In genomic region chr2:227655454-227655853, GRCh38 we compare ENCODE assay signal across 11 cellular contexts. TPM values are rescaled to one million over a fixed set of nuclear protein-coding genes. Genes with fewer than 3 reads are reported as not detected.
DNase-seq lines count a peak whose midpoint lies in the region; ATAC-seq, FAIRE-seq and TF ChIP-seq lines count a peak whose summit lies in the region.
"Had no signal": no experiment of that assay in that cellular context is flagged by ENCODE, and none has a peak within 500 bp of the region (broad histone marks: within the 10 kb centered on the region; RNA-seq: fewer than 3 reads in every experiment).

No MANE protein-coding gene starts in this region.

- no peaks in the 10 kb centered on the region for H3K36me3 Mint-ChIP-seq in nephron progenitor cell (ENCODE audit: low read depth)
- H3K36me3 Mint-ChIP-seq: natural killer cell treated with Interleukin-12 subunit alpha and Interleukin-12 subunit beta and Interleukin-15 and Interleukin-18, amount 100 ng/mL, for 72 hours had no signal

- H3K9me3 ChIP-seq in A673 (ENCODE audit: low read depth, low read length, poor library complexity, severe bottlenecking): no peaks in the 10 kb centered on the region
- no peaks in the 10 kb centered on the region for H3K9me3 ChIP-seq in right cardiac atrium (ENCODE audit: control insufficient read depth, low read length)

- H3K4me3 Mint-ChIP-seq in nephron progenitor cell: no peak overlapping the region
- H3K4me3 Mint-ChIP-seq: H9; natural killer cell treated with Interleukin-12 subunit alpha and Interleukin-12 subunit beta and Interleukin-15 and Interleukin-18, amount 100 ng/mL, for 72 hours had no signal

- H3K27me3 ChIP-seq in A673 (replicated peaks; ENCODE audit: insufficient read depth, low read depth, low read length, poor library complexity) (no peaks in the 10 kb centered on the region), right cardiac atrium (ENCODE audit: control insufficient read depth, insufficient read depth) (no peaks in the 10 kb centered on the region)

- peak; percentile 43 for DNase-seq in A673 (ENCODE audit: low spot score)
- peak; percentile 67 for DNase-seq in H4 (ENCODE audit: low spot score)
- DNase-seq in SKM-1 treated with dmso at 0.1 percent for 144 hours (lab: John Stamatoyannopoulos, UW; ENCODE audit: unreplicated experiment): peak; percentile 35
- no peak for DNase-seq in right cardiac atrium
- DNase-seq in nephron progenitor cell: no peak
- no peak for DNase-seq in GOT3 (lab: John Stamatoyannopoulos, UW)
- no peak for DNase-seq in NCI-H1048 (lab: John Stamatoyannopoulos, UW)
- no peak for DNase-seq in frontal cortex (ENCODE audit: low spot score in 2 of 2)
- DNase-seq: H9, NCI-H187 had no signal

- no peaks in the 10 kb centered on the region for H3K36me3 ChIP-seq in A673 (ENCODE audit: insufficient read depth, low read length, poor library complexity, severe bottlenecking)

- no peaks in the 10 kb centered on the region for H3K9me3 Mint-ChIP-seq in nephron progenitor cell
- H3K9me3 Mint-ChIP-seq: H9; natural killer cell treated with Interleukin-12 subunit alpha and Interleukin-12 subunit beta and Interleukin-15 and Interleukin-18, amount 100 ng/mL, for 72 hours had no signal

- whole genome bisulfite sequencing in right cardiac atrium: 29% methylated on average over 1 of the region's 1 CpG

- peak; percentile 83 to 88 for ATAC-seq in right cardiac atrium
- ATAC-seq: natural killer cell treated with Interleukin-12 subunit alpha and Interleukin-12 subunit beta and Interleukin-15 and Interleukin-18, amount 100 ng/mL, for 72 hours had no signal

- no peaks in the 10 kb centered on the region for H3K4me1 Mint-ChIP-seq in nephron progenitor cell
- H3K4me1 Mint-ChIP-seq: H9 had no signal

- peaks cover 4% of the 10 kb centered on the region for H3K27me3 Mint-ChIP-seq in nephron progenitor cell (ENCODE audit: low read depth, poor library complexity)

- H3K27ac ChIP-seq in A673 (ENCODE audit: low read depth, low read length, poor library complexity, severe bottlenecking) (no peak overlapping the region), right cardiac atrium (ENCODE audit: low read length) (no peak overlapping the region)

- CTCF ChIA-PET in A673 (lab: Charles Lee): no interaction called here

- no TSS peak for BruUV-seq in A673 (replicated peaks; lab: Mats Ljungman, UMichigan)

- no peak overlapping the region for H3K4me3 ChIP-seq in A673 (ENCODE audit: low read depth, low read length, poor library complexity, severe bottlenecking)
- no peak overlapping the region for H3K4me3 ChIP-seq in right cardiac atrium (ENCODE audit: low read length)

- FAIRE-seq in frontal cortex (lab: Jason Lieb, UNC): no peak

- no peak overlapping the region for H3K27ac Mint-ChIP-seq in nephron progenitor cell
- H3K27ac Mint-ChIP-seq: H9; natural killer cell treated with Interleukin-12 subunit alpha and Interleukin-12 subunit beta and Interleukin-15 and Interleukin-18, amount 100 ng/mL, for 72 hours had no signal

- intact Hi-C loops in A673 (cut with micrococcal nuclease; ENCODE audit: unreplicated experiment): loop anchor here (1.0 to 5.0 kb wide), 4 partner anchors 173 to 248 kb away; no protein-coding TSS in a partner anchor
- intact Hi-C loops in right cardiac atrium (cut with DNase I): loop anchor here in 3 of 4 donors (5.0 kb wide), 1 partner anchor 112 kb away; no protein-coding TSS in a partner anchor

- H3K4me1 ChIP-seq in A673 (ENCODE audit: insufficient read depth, low read length, poor library complexity, severe bottlenecking) (no peaks in the 10 kb centered on the region), right cardiac atrium (ENCODE audit: control insufficient read depth, insufficient read depth, low read length) (peaks cover 2% of the 10 kb centered on the region)

- POLR2A ChIA-PET in A673 (lab: Charles Lee; ENCODE audit: low non-redundant PET): no interaction called here

- no peak for TF ChIP-seq CTCF in A673 (conservative IDR thresholded peaks at IDR 0.05; ENCODE audit: low read depth, low read length)
- no peak for TF ChIP-seq CTCF in nephron progenitor cell (IDR thresholded peaks at IDR 0.05)

RNA-seq across cellular contexts. Expression of gene SCYGR5, which starts 11.2 kb away (rescaled TPM):
- total RNA-seq in A673 (2021) (not detected in 2 replicates), right cardiac atrium (not detected), frontal cortex (not detected)
- not detected in 2 replicates for total RNA-seq in H4 (2014; rRNA removed; shearing (Covaris generic))
- polyA plus RNA-seq in right cardiac atrium: not detected
- total RNA-seq: H9; natural killer cell treated with Interleukin-12 subunit alpha and Interleukin-12 subunit beta and Interleukin-15 and Interleukin-18, amount 100 ng/mL, for 72 hours had no signal

RNA-seq across cellular contexts. Expression of gene SCYGR4, which starts 38.2 kb away (rescaled TPM):
- total RNA-seq in A673 (2021): not detected in 2 replicates
- total RNA-seq in H4 (2014; rRNA removed; shearing (Covaris generic)): not detected in 2 replicates
- not detected for total RNA-seq in right cardiac atrium
- not detected for polyA plus RNA-seq in right cardiac atrium
- not detected for total RNA-seq in frontal cortex
- total RNA-seq: H9; natural killer cell treated with Interleukin-12 subunit alpha and Interleukin-12 subunit beta and Interleukin-15 and Interleukin-18, amount 100 ng/mL, for 72 hours had no signal

RNA-seq across cellular contexts. Expression of gene SCYGR3, which starts 40.8 kb away (rescaled TPM):
- total RNA-seq in A673 (2021) (not detected in 2 replicates), right cardiac atrium (not detected), frontal cortex (not detected)
- not detected in 2 replicates for total RNA-seq in H4 (2014; rRNA removed; shearing (Covaris generic))
- not detected for polyA plus RNA-seq in right cardiac atrium
- total RNA-seq: H9; natural killer cell treated with Interleukin-12 subunit alpha and Interleukin-12 subunit beta and Interleukin-15 and Interleukin-18, amount 100 ng/mL, for 72 hours had no signal

RNA-seq across cellular contexts. Expression of gene SCYGR2, which starts 56.8 kb away (rescaled TPM):
- total RNA-seq in A673 (2021) (not detected in 2 replicates), right cardiac atrium (not detected), frontal cortex (not detected)
- not detected in 2 replicates for total RNA-seq in H4 (2014; rRNA removed; shearing (Covaris generic))
- polyA plus RNA-seq in right cardiac atrium: not detected
- total RNA-seq: H9; natural killer cell treated with Interleukin-12 subunit alpha and Interleukin-12 subunit beta and Interleukin-15 and Interleukin-18, amount 100 ng/mL, for 72 hours had no signal

Comparison
In these comparisons a context has a peak if more than half of its experiments do, and no peak if none do; other contexts are left out.
1. DNase-seq: peak in A673 (single experiment), H4 (single experiment) and SKM-1 treated with dmso at 0.1 percent for 144 hours (single experiment); none in right cardiac atrium (0 of 3), nephron progenitor cell (single experiment), GOT3 (single experiment), NCI-H1048 (single experiment) and frontal cortex (0 of 2).